Comparison of ENCODE assay signal across 8 cellular contexts in the genomic region with DNA sequence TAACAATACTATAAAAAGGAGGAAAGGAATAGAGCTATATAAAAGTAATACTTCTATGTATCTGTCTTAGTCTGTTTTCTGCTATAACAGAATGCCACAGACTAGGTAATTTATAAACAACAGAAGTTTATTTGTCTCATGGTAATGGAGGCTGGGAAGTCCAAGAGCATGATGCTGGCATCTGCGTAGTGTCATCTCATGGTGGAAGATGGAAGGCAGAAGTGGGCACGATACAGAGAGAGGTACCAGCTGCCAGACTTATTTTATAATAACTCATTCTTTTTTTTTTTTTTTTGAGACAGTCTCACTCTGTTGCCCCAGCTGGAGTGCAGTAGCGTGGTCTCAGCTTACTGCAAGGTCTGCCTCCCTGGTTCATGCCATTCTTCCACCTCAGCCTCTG.
"Had no signal": no experiment of that assay in that cellular context is flagged by ENCODE, and none has a peak within 500 bp of the region (broad histone marks: within the 10 kb centered on the region; RNA-seq: fewer than 3 reads in every experiment).

No MANE protein-coding gene starts in this region.

- DNase-seq: GDM1, GF-D8 had no signal

- FAIRE-seq: G401.6, GM12878, GM12891, GM12892, GM18507, GM19239 had no signal

- H3K4me3 ChIP-seq: GM12878 had no signal

- ATAC-seq: GM12878 had no signal
